In the genomic region with DNA sequence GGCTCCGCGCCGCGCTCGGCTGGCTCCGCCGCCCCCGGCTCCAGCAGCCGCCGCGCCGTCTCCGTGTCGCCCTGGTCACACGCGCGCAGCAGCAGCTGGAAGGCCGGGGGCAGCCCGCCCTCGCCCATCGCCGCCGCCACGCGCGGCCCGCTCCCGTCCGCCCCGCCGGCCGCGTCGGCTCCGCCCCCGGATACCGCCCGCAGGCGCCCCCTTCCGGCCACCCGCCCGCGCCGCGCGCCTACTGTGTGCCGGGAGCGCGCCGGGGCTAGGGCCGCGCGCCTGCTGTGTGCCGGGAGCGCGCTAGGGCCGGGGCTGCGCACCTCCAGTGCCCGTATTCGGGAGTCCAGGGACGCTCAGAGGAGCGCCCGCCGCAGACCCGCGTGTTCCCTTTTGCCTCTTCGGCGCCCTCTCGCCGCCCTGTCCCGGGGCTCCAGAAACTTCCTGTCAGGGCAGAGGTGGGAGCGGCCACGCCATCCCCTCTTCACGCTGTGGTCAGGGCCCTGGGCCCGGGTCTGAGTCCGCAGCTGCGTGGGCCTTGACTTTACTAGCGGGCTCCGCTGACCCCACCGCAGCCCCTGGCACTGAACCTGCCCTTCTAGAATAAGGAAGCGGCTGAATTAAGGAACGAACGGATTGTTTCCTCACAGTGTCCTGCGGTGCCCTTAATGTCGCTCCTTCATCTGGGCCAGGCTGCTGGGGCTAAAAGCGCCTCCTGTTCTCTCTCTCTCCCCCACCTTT, we compare ENCODE assay signal across 8 cellular contexts. TPM values are rescaled to one million over a fixed set of nuclear protein-coding genes. Genes with fewer than 3 reads are reported as not detected.
DNase-seq lines count a peak whose midpoint lies in the region; FAIRE-seq and TF ChIP-seq lines count a peak whose summit lies in the region.

A gene (minus strand): TSS at position 192 of the 738 bp plus-strand sequence. CDS start 64 bp downstream, at position 128.

- H3K36me3 Mint-ChIP-seq in HFFc6 (ENCODE audit: low read depth) = peaks cover 14% of the 10 kb centered on the region

- H3K27me3 ChIP-seq in breast epithelium = peaks cover 0 to 10% of the 10 kb centered on the region in 2 donors
- peaks cover 0 to 2% of the 10 kb centered on the region in 2 donors for H3K27me3 ChIP-seq in small intestine (ENCODE audit: control insufficient read depth in 2 of 2, insufficient read depth in 2 of 2, low read length in 2 of 2)

- H3K4me1 ChIP-seq in breast epithelium = no peaks in the 10 kb centered on the region
- H3K4me1 ChIP-seq in small intestine (ENCODE audit: control insufficient read depth in 2 of 2, insufficient read depth in 1 of 2, low read depth in 1 of 2, low read length in 1 of 2) = peaks cover 0 to 2% of the 10 kb centered on the region in 2 donors

- H3K9me3 Mint-ChIP-seq in HFFc6 = peaks cover 16% of the 10 kb centered on the region

- no peak for FAIRE-seq in small intestine (lab: Jason Lieb, UNC)

- H3K27me3 Mint-ChIP-seq in HFFc6 (ENCODE audit: insufficient read depth) = peaks cover 4% of the 10 kb centered on the region; the same call in 1 of the 2 replicates

- H3K9me3 ChIP-seq in breast epithelium (peaks cover 0 to 10% of the 10 kb centered on the region in 2 donors), small intestine (ENCODE audit: control insufficient read depth, low read depth) (no peaks in the 10 kb centered on the region)

- peak within 1 kb of the TSS; percentile 86 for H3K4me3 Mint-ChIP-seq in HFFc6

- H3K4me1 Mint-ChIP-seq in HFFc6 (ENCODE audit: low read depth) = peaks cover 28% of the 10 kb centered on the region

- H3K27ac Mint-ChIP-seq in HFFc6 = no peak within 1 kb of the TSS

- peak; percentile 45; the same call in 1 of the 3 replicates for TF ChIP-seq CTCF in GM12872 (IDR thresholded peaks at IDR 0.05; ENCODE audit: insufficient read depth, low read depth, low read length)
- peak; percentile 70 for TF ChIP-seq CTCF in HFFc6 (IDR thresholded peaks at IDR 0.05)
- peak; percentile 89 for TF ChIP-seq CTCF in VCaP (conservative IDR thresholded peaks at IDR 0.05)
- peak in 1 of 3 donors; percentile 57 for TF ChIP-seq CTCF in breast epithelium (IDR thresholded peaks at IDR 0.05)

- DNase-seq in HFFc6 (peak; percentile 39), NCI-H1048 (lab: John Stamatoyannopoulos, UW) (peak; percentile 35), breast epithelium (ENCODE audit: low spot score in 2 of 2) (peak in 1 of 2 donors; percentile 25), iPS-NIHi7 (ENCODE audit: extremely low spot score) (peak; percentile 94), small intestine (peak; percentile 76), OCI-M2 (lab: John Stamatoyannopoulos, UW; ENCODE audit: unreplicated experiment) (no peak)

- intact Hi-C loops in breast epithelium (cut with DNase I; ENCODE audit: low total_unique reads) = no loop called here

- 4 to 8% (median 5%) methylated on average over 39 to 86 of the region's 86 CpGs for WGBS in small intestine, 3 donors

- H3K27ac ChIP-seq in VCaP (peak within 1 kb of the TSS; percentile 79), breast epithelium (peak within 1 kb of the TSS in 1 of 2 donors; percentile 66), small intestine (ENCODE audit: low read depth in 1 of 2, low read length in 1 of 2) (peak within 1 kb of the TSS in 1 of 2 donors; percentile 64)

- H3K4me3 ChIP-seq in breast epithelium (peak within 1 kb of the TSS; percentile 60 to 71 (median 68)), small intestine (ENCODE audit: low read depth in 1 of 2, low read length in 2 of 2) (peak within 1 kb of the TSS; percentile 70 to 90)

- TF ChIP-seq POLR2A in breast epithelium (IDR thresholded peaks at IDR 0.05) = no peak

- H3K36me3 ChIP-seq in breast epithelium (no peaks in the 10 kb centered on the region), small intestine (ENCODE audit: control insufficient read depth in 2 of 2, insufficient read depth in 2 of 2, low read length in 2 of 2) (no peaks in the 10 kb centered on the region)

RNA-seq across cellular contexts. Expression of the gene that starts here (rescaled TPM):
- total RNA-seq in HFFc6 (2021; fragmentation: NEBNext Ultra II Directional; extraction: Animal tissue kit (Norgen Biotek cat#: 25700)) = 10 to 100 TPM; 12.7 to 16.6 (median 14.8) TPM
- 10 to 100 TPM in 2 of 3 donors, 1 to 10 TPM in 1; 5.6 to 23.3 (median 17.3) TPM for total RNA-seq in breast epithelium
- 10 to 100 TPM; 17.3 to 20.1 (median 18.4) TPM for polyA plus RNA-seq in small intestine
